In genomic region chr20:53493201-53493908, GRCh38 we compare ENCODE assay signal across 13 cellular contexts.
A peak's percentile ranks its signal among the peaks of the same experiment; 100 is the strongest.
DNase-seq lines count a peak whose midpoint lies in the region; ATAC-seq and TF ChIP-seq lines count a peak whose summit lies in the region.
"Had no signal": no experiment of that assay in that cellular context is flagged by ENCODE, and none has a peak within 500 bp of the region (broad histone marks: within the 10 kb centered on the region; RNA-seq: fewer than 3 reads in every experiment).

No MANE protein-coding gene starts in this region.

- peak overlapping the region; percentile 19 for H2AFZ ChIP-seq in GM23248
- no peak overlapping the region for H2AFZ ChIP-seq in PC-3 (ENCODE audit: low read length)

- H3K36me3 ChIP-seq in A673 (ENCODE audit: insufficient read depth, low read length, poor library complexity, severe bottlenecking) (no peaks in the 10 kb centered on the region), GM23248 (ENCODE audit: low read depth) (no peaks in the 10 kb centered on the region), adrenal gland (replicated peaks in 1 of 2) (no peaks in the 10 kb centered on the region), lower lobe of right lung (no peaks in the 10 kb centered on the region), PC-3 (ENCODE audit: low read depth, low read length) (no peaks in the 10 kb centered on the region)
- H3K36me3 ChIP-seq: HAP-1 had no signal

- H3K9ac ChIP-seq in GM23248 (0 out of 2 replicates have a peak overlapping the region, but pooled peaks have one; percentile 2), PC-3 (ENCODE audit: low read length) (no peak overlapping the region)

- H3F3A ChIP-seq in GM23248 (ENCODE audit: insufficient read depth) (peaks cover 22% of the 10 kb centered on the region; the same call in 1 of the 2 replicates), PC-3 (ENCODE audit: low read length, unreplicated experiment) (no peaks in the 10 kb centered on the region)

- H3K4me3 ChIP-seq in A673 (ENCODE audit: low read depth, low read length, poor library complexity, severe bottlenecking) = no peak overlapping the region
- H3K4me3 ChIP-seq in GM23248 = peak overlapping the region; percentile 24
- no peak overlapping the region for H3K4me3 ChIP-seq in adrenal gland
- H3K4me3 ChIP-seq in lower lobe of right lung = no peak overlapping the region
- H3K4me3 ChIP-seq in PC-3 (ENCODE audit: low read length) = no peak overlapping the region
- H3K4me3 ChIP-seq: HAP-1 had no signal

- no peak overlapping the region for H3K27ac ChIP-seq in A673 (ENCODE audit: low read depth, low read length, poor library complexity, severe bottlenecking)
- peak overlapping the region; percentile 38 for H3K27ac ChIP-seq in GM23248
- H3K27ac ChIP-seq in adrenal gland = no peak overlapping the region
- no peak overlapping the region for H3K27ac ChIP-seq in lower lobe of right lung
- H3K27ac ChIP-seq in PC-3 (ENCODE audit: low read length) = no peak overlapping the region

- intact Hi-C loops in A673 (cut with micrococcal nuclease; ENCODE audit: unreplicated experiment) (no loop called here), adrenal gland (cut with DNase I) (no loop called here), lower lobe of right lung (cut with DNase I) (no loop called here), PC-3 (cut with micrococcal nuclease) (no loop called here)

- POLR2A ChIA-PET in A673 (lab: Charles Lee; ENCODE audit: low non-redundant PET) = no interaction called here
- POLR2A ChIA-PET in PC-3 (lab: Charles Lee; ENCODE audit: unreplicated experiment) = no interaction called here

- in situ Hi-C loops in GM23248 (cut with MboI) = no loop called here

- no peak for TF ChIP-seq POLR2A in adrenal gland (IDR thresholded peaks at IDR 0.05)

- H3K79me2 ChIP-seq in GM23248 (ENCODE audit: insufficient read depth) (no peaks in the 10 kb centered on the region), PC-3 (ENCODE audit: low read length) (no peaks in the 10 kb centered on the region)

- H3K9me3 ChIP-seq in A673 (ENCODE audit: low read depth, low read length, poor library complexity, severe bottlenecking) (no peaks in the 10 kb centered on the region), GM23248 (ENCODE audit: low read depth) (no peaks in the 10 kb centered on the region), adrenal gland (replicated peaks in 1 of 3) (no peaks in the 10 kb centered on the region), lower lobe of right lung (no peaks in the 10 kb centered on the region), PC-3 (ENCODE audit: low read length) (no peaks in the 10 kb centered on the region)
- H3K9me3 ChIP-seq: HAP-1 had no signal

- CTCF ChIA-PET in A673 (lab: Charles Lee) = interaction anchor here (0.7 to 0.9 kb wide), 2 partner anchors 55 to 538 kb away, joined by 3 read pairs; no protein-coding TSS in a partner anchor
- CTCF ChIA-PET in PC-3 (lab: Charles Lee) = no interaction called here

- BruUV-seq in A673 (replicated peaks; lab: Mats Ljungman, UMichigan) (no TSS peak), PC-3 (replicated peaks; lab: Mats Ljungman, UMichigan) (no TSS peak)

- TF ChIP-seq CTCF in A673 (conservative IDR thresholded peaks at IDR 0.05; ENCODE audit: low read depth, low read length) = peak; percentile 56
- TF ChIP-seq CTCF in adrenal gland (IDR thresholded peaks at IDR 0.05) = peak in 4 of 6 experiments; percentile 15 to 45 (median 31)
- peak; percentile 12 for TF ChIP-seq CTCF in lower lobe of right lung (IDR thresholded peaks at IDR 0.05)
- TF ChIP-seq CTCF in PC-3 (conservative IDR thresholded peaks at IDR 0.05; ENCODE audit: low read depth, low read length) = no peak; the same call in 1 of the 2 replicates

- H3K4me2 ChIP-seq in GM23248 (ENCODE audit: unreplicated experiment) = peak overlapping the region; percentile 70
- H3K4me2 ChIP-seq in PC-3 (ENCODE audit: low read length) = no peak overlapping the region

- H4K20me1 ChIP-seq in GM23248 (ENCODE audit: insufficient read depth) = no peaks in the 10 kb centered on the region
- H4K20me1 ChIP-seq in PC-3 (ENCODE audit: low read length) = no peaks in the 10 kb centered on the region

- H3K27me3 ChIP-seq in A673 (replicated peaks; ENCODE audit: insufficient read depth, low read depth, low read length, poor library complexity) (no peaks in the 10 kb centered on the region), GM23248 (replicated peaks; ENCODE audit: insufficient read depth) (no peaks in the 10 kb centered on the region), adrenal gland (no peaks in the 10 kb centered on the region), lower lobe of right lung (ENCODE audit: low read depth) (no peaks in the 10 kb centered on the region), PC-3 (ENCODE audit: low read length) (no peaks in the 10 kb centered on the region)

- no peaks in the 10 kb centered on the region for H3K9me2 ChIP-seq in GM23248 (ENCODE audit: insufficient read depth)
- no peaks in the 10 kb centered on the region for H3K9me2 ChIP-seq in PC-3 (replicated peaks; ENCODE audit: low read length)

- WGBS in GM23248 (ENCODE audit: low coverage in 1 of 2, low lambda C conversion rate in 2 of 2, missing lambda C conversion rate in 2 of 2), 2 experiments = 6 to 11% methylated on average over 4 of the region's 4 CpGs
- 60 to 63% (median 61%) methylated on average over 4 of the region's 4 CpGs for WGBS in adrenal gland, 4 donors

- ATAC-seq in lower lobe of right lung (no peak), PC-3 (no peak), HG02852 (IDR thresholded peaks at IDR 0.05; ENCODE audit: unreplicated experiment) (no peak)

- H3K4me1 ChIP-seq in A673 (ENCODE audit: insufficient read depth, low read length, poor library complexity, severe bottlenecking) (peaks cover 47% of the 10 kb centered on the region), GM23248 (ENCODE audit: insufficient read depth) (peaks cover 35% of the 10 kb centered on the region), adrenal gland (replicated peaks in 1 of 2) (no peaks in the 10 kb centered on the region), lower lobe of right lung (no peaks in the 10 kb centered on the region), PC-3 (ENCODE audit: insufficient read depth, low read length) (no peaks in the 10 kb centered on the region)

- peak; percentile 59 for DNase-seq in A673 (ENCODE audit: low spot score)
- DNase-seq in GM23248 = peak; percentile 69
- DNase-seq in adrenal gland = peak in 1 of 7 donors; percentile 23
- DNase-seq in lower lobe of right lung = no peak
- DNase-seq in AML-193 (lab: John Stamatoyannopoulos, UW) = no peak
- no peak for DNase-seq in PC-3
- no peak for DNase-seq in dermis blood vessel endothelial cell
- DNase-seq: activated CD4-positive, alpha-beta memory T cell treated with anti-CD3 and anti-CD28 coated beads for 36 hours; activated T-cell treated with anti-CD3 and anti-CD28 coated beads, Interleukin-2, amount 50 U/mL, for 24 hours; effector CD8-positive, alpha-beta T cell; NCI-H2081 had no signal

Comparison
In these comparisons a context has a peak if more than half of its experiments do, and no peak if none do; other contexts are left out.
1. DNase-seq: peak in A673 (single experiment) and GM23248 (single experiment); none in lower lobe of right lung (single experiment), AML-193 (0 of 2), PC-3 (single experiment) and dermis blood vessel endothelial cell (single experiment).